21 cellular contexts compared by ENCODE assay signal in the genomic region with DNA sequence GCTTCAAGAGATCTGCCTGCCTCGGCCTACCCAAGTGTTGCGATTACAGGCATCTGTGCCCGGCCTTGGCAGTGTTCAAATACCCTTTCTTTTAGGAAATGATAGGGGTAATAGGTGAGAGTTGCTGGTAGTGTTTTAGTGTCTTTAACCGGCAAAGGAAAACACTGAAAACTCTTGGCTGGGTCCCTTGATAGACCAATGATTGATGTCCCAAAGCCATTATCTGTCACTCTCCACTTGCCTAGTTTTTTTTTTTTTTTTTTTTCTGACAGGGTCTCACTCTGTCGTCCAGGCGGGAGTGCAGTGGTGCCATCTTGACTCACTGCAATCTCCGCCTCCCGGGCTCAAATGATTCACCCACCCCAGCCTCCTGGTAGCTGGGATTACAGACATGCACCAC. TPM values are rescaled to one million over a fixed set of nuclear protein-coding genes. Genes with fewer than 3 reads are reported as not detected.
DNase-seq lines count a peak whose midpoint lies in the region; ATAC-seq, FAIRE-seq and TF ChIP-seq lines count a peak whose summit lies in the region.
"Had no signal": no experiment of that assay in that cellular context is flagged by ENCODE, and none has a peak within 500 bp of the region (broad histone marks: within the 10 kb centered on the region; RNA-seq: fewer than 3 reads in every experiment).

No MANE protein-coding gene starts in this region.

- no TSS peak for BruUV-seq in MCF 10A (replicated peaks; lab: Mats Ljungman, UMichigan)
- no TSS peak for BruUV-seq in K562 (replicated peaks; lab: Mats Ljungman, UMichigan)

- H3K9me3 ChIP-seq in breast epithelium (no peaks in the 10 kb centered on the region), K562 (replicated peaks; ENCODE audit: control insufficient read depth, insufficient read depth, low read depth, low read length) (no peaks in the 10 kb centered on the region)
- H3K9me3 ChIP-seq: A549; BLaER1 treated with 17β-estradiol and CSF1 and Interleukin-3, amounts not matched to agents 10 nM and 100 nM; Caco-2 had no signal

- H3K36me3 Mint-ChIP-seq in MCF 10A (ENCODE audit: insufficient read depth, unreplicated experiment): no peaks in the 10 kb centered on the region
- H3K36me3 Mint-ChIP-seq: CD8-positive, alpha-beta T cell had no signal

- no peak for FAIRE-seq in K562 (lab: Jason Lieb, UNC)
- FAIRE-seq: A549, D721Med, G401.6, GM12891, GM19239 had no signal

- CTCF ChIA-PET in MCF 10A (lab: Yijun Ruan, JAX) (interaction anchor here (0.7 to 1.0 kb wide), 2 partner anchors 27 to 148 kb away, joined by 3 read pairs; no protein-coding TSS in a partner anchor), K562 (lab: Yijun Ruan, JAX; ENCODE audit: low intra/inter-chr PET ratio) (no interaction called here)

- no peak overlapping the region for H2AFZ ChIP-seq in K562 (ENCODE audit: low read depth, low read length)

- no peak for TF ChIP-seq EP300 in K562 (IDR thresholded peaks at IDR 0.05; ENCODE audit: low read length)

- H3K4me1 ChIP-seq in breast epithelium (no peaks in the 10 kb centered on the region), K562 (replicated peaks in 1 of 2; ENCODE audit: control insufficient read depth in 2 of 2, insufficient read depth in 2 of 2, low read length in 2 of 2) (no peaks in the 10 kb centered on the region; a peak in 1 of 5 replicates)
- H3K4me1 ChIP-seq: A549; BLaER1 treated with 17β-estradiol and CSF1 and Interleukin-3, amounts not matched to agents 10 nM and 100 nM; Caco-2 had no signal

- no peak for TF ChIP-seq RAD21 in K562 (CRISPR knock-in tag; conservative IDR thresholded peaks at IDR 0.05 in 1 of 2, IDR thresholded peaks at IDR 0.05 in 1 of 2)

- TF ChIP-seq CTCF in MCF 10A (IDR thresholded peaks at IDR 0.05; ENCODE audit: unreplicated experiment): no peak
- no peak for TF ChIP-seq CTCF in breast epithelium (IDR thresholded peaks at IDR 0.05)
- TF ChIP-seq CTCF in K562 (IDR thresholded peaks at IDR 0.05 in 2 of 3, conservative IDR thresholded peaks at IDR 0.05 in 1 of 3; ENCODE audit: insufficient read depth in 2 of 3, low read depth in 1 of 3, low read length in 3 of 3): no peak

- H3K4me2 ChIP-seq in K562 (ENCODE audit: insufficient read depth, low read length): no peak overlapping the region
- H3K4me2 ChIP-seq: A549; BLaER1 treated with 17β-estradiol and CSF1 and Interleukin-3, amounts not matched to agents 10 nM and 100 nM had no signal

- H3K9me1 ChIP-seq in K562 (ENCODE audit: control insufficient read depth, insufficient read depth, low read length): no peaks in the 10 kb centered on the region

- H3K4me3 Mint-ChIP-seq in MCF 10A (ENCODE audit: unreplicated experiment): no peak overlapping the region
- H3K4me3 Mint-ChIP-seq: B cell; CD4-positive, alpha-beta T cell; CD8-positive, alpha-beta T cell had no signal

- no peaks in the 10 kb centered on the region for H4K20me1 ChIP-seq in K562 (replicated peaks; ENCODE audit: control insufficient read depth, insufficient read depth, low read length)
- H4K20me1 ChIP-seq: BLaER1 treated with 17β-estradiol and CSF1 and Interleukin-3, amounts not matched to agents 10 nM and 100 nM had no signal

- intact Hi-C loops in MCF 10A (cut with micrococcal nuclease) (no loop called here), breast epithelium (cut with DNase I; ENCODE audit: low total_unique reads) (no loop called here), K562 (cut with micrococcal nuclease) (loop anchor here (10.0 kb wide), 1 partner anchor 1366 kb away; no protein-coding TSS in a partner anchor)

- H3K79me2 ChIP-seq in K562 (ENCODE audit: control insufficient read depth, insufficient read depth, low read length): no peaks in the 10 kb centered on the region

- H3K4me3 ChIP-seq in breast epithelium (no peak overlapping the region), K562 (no peak overlapping the region)
- H3K4me3 ChIP-seq: A549; BLaER1 treated with 17β-estradiol and CSF1 and Interleukin-3, amounts not matched to agents 10 nM and 100 nM had no signal

- H3K36me3 ChIP-seq in breast epithelium: no peaks in the 10 kb centered on the region
- no peaks in the 10 kb centered on the region for H3K36me3 ChIP-seq in K562 (ENCODE audit: control insufficient read depth, insufficient read depth, low read length)
- H3K36me3 ChIP-seq: BLaER1 treated with 17β-estradiol and CSF1 and Interleukin-3, amounts not matched to agents 10 nM and 100 nM had no signal

- 43% methylated on average over 5 of the region's 8 CpGs for WGBS in K562 (ENCODE audit: insufficient coverage, low coverage, missing lambda C conversion rate)

- in situ Hi-C loops in K562 (cut with MboI): loop anchor here (25.0 kb wide), 1 partner anchor 1369 kb away; no protein-coding TSS in a partner anchor

- H3K9ac ChIP-seq in K562 (ENCODE audit: insufficient read depth in 1 of 2, low read depth in 2 of 2, low read length in 2 of 2): no peak overlapping the region
- H3K9ac ChIP-seq: BLaER1 treated with 17β-estradiol and CSF1 and Interleukin-3, amounts not matched to agents 10 nM and 100 nM had no signal

- no peaks in the 10 kb centered on the region for H3K27me3 ChIP-seq in breast epithelium
- no peaks in the 10 kb centered on the region for H3K27me3 ChIP-seq in K562 (ENCODE audit: control insufficient read depth in 2 of 2, insufficient read depth in 2 of 2, low read length in 2 of 2)
- H3K27me3 ChIP-seq: BLaER1 treated with 17β-estradiol and CSF1 and Interleukin-3, amounts not matched to agents 10 nM and 100 nM had no signal

- no peaks in the 10 kb centered on the region for H3K4me1 Mint-ChIP-seq in MCF 10A (ENCODE audit: insufficient read depth, unreplicated experiment)

- DNase-seq in MCF 10A (ENCODE audit: unreplicated experiment): no peak
- no peak for DNase-seq in breast epithelium (ENCODE audit: low spot score in 2 of 2)
- DNase-seq in K562 (ENCODE audit: extremely low read depth in 1 of 4, low spot score in 3 of 4): no peak
- DNase-seq in NCI-H345 treated with DMSO at 0.1 percent for 48 hours (lab: John Stamatoyannopoulos, UW; ENCODE audit: unreplicated experiment): no peak
- DNase-seq: AML-193; Caco-2; Calu3; CD4-positive, alpha-beta T cell; CD8-positive, alpha-beta T cell; DMS79 treated with DMSO at 0.1 percent for 48 hours; GF-D8 had no signal

- no peak for TF ChIP-seq POLR2A in breast epithelium (IDR thresholded peaks at IDR 0.05)
- TF ChIP-seq POLR2A in K562 (conservative IDR thresholded peaks at IDR 0.05): no peak

- no peaks in the 10 kb centered on the region for H3K27me3 Mint-ChIP-seq in MCF 10A (ENCODE audit: insufficient read depth, unreplicated experiment)
- H3K27me3 Mint-ChIP-seq: B cell; CD4-positive, alpha-beta T cell had no signal

- POLR2A ChIA-PET in MCF 10A (lab: Yijun Ruan, JAX) (no interaction called here), K562 (lab: Yijun Ruan, JAX) (interaction anchor here (0.9 to 1.2 kb wide), 2 partner anchors 10 to 1389 kb away, joined by 3 to 4 read pairs; no protein-coding TSS in a partner anchor)

- no peaks in the 10 kb centered on the region for H3K9me3 Mint-ChIP-seq in MCF 10A (ENCODE audit: unreplicated experiment)
- H3K9me3 Mint-ChIP-seq: CD4-positive, alpha-beta T cell; CD8-positive, alpha-beta T cell had no signal

- H3K27ac ChIP-seq in breast epithelium (no peak overlapping the region), K562 (ENCODE audit: extremely low read depth, low read depth, low read length) (no peak overlapping the region)
- H3K27ac ChIP-seq: 22Rv1; A549; BLaER1 treated with 17β-estradiol and CSF1 and Interleukin-3, amounts not matched to agents 10 nM and 100 nM; C4-2B had no signal

- H3K27ac Mint-ChIP-seq in MCF 10A (ENCODE audit: low read depth, unreplicated experiment): peak overlapping the region; percentile 37
- H3K27ac Mint-ChIP-seq: B cell; CD4-positive, alpha-beta T cell; CD8-positive, alpha-beta T cell had no signal

- ATAC-seq in GM21717 (IDR thresholded peaks at IDR 0.05; ENCODE audit: unreplicated experiment): peak; percentile 10
- ATAC-seq in K562: no peak
- ATAC-seq: A549; CD8-positive, alpha-beta T cell had no signal

TF ChIP-seq in K562, 482 proteins besides CTCF, POLR2A, EP300 and RAD21 (continues in another document):
- TF ChIP-seq, protein P1, sequence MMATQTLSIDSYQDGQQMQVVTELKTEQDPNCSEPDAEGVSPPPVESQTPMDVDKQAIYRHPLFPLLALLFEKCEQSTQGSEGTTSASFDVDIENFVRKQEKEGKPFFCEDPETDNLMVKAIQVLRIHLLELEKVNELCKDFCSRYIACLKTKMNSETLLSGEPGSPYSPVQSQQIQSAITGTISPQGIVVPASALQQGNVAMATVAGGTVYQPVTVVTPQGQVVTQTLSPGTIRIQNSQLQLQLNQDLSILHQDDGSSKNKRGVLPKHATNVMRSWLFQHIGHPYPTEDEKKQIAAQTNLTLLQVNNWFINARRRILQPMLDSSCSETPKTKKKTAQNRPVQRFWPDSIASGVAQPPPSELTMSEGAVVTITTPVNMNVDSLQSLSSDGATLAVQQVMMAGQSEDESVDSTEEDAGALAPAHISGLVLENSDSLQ (IDR thresholded peaks at IDR 0.05): peak; percentile 50; the same call in 1 of the 2 replicates
- no peak for TF ChIP-seq SRSF7 (optimal IDR thresholded peaks at IDR 0.05; ENCODE audit: low read depth, low read length)
- TF ChIP-seq MEIS2 (IDR thresholded peaks at IDR 0.05; ENCODE audit: partially characterized antibody): peak; percentile 75
- no peak for TF ChIP-seq MED1 (CRISPR knock-in tag; IDR thresholded peaks at IDR 0.05; ENCODE audit: borderline replicate concordance)
- TF ChIP-seq GTF2E2 (tag; IDR thresholded peaks at IDR 0.05): no peak
- TF ChIP-seq BCOR (IDR thresholded peaks at IDR 0.05): no peak
- TF ChIP-seq ARID1B (IDR thresholded peaks at IDR 0.05): no peak

RNA-seq across cellular contexts. Expression of a gene that starts 19.7 kb away (rescaled TPM):
- total RNA-seq in MCF 10A (2022) (4.7 and 5.5 TPM in 2 replicates), breast epithelium (10 to 100 TPM in 2 of 3 donors, 1 to 10 TPM in 1; 4.2 to 12.0 (median 10.8) TPM), K562 (2014; rRNA removed) (2.4 and 2.5 TPM in 2 replicates), K562 (2014; rRNA removed; fragmentation: Illumina TruSeq; extraction: Trizol) (4.6 and 5.2 TPM in 2 replicates), K562 (2015; rRNA removed; fragmentation: Illumina TruSeq; extraction: Trizol) (3.8 TPM in 2 replicates), K562 (2021) (2.2 and 3.0 TPM in 2 replicates)
- total RNA-seq in K562 (2011; cell fraction: chromatin; rRNA removed; ENCODE audit: low replicate concordance): 17.9 and 40.1 TPM in 2 replicates
- total RNA-seq in K562 (2011; cell fraction: nucleolus; rRNA removed): 7.8 and 12.0 TPM in 2 replicates
- total RNA-seq in K562 (2011; cell fraction: nucleoplasm; rRNA removed): 19.9 and 38.8 TPM in 2 replicates
- polyA plus RNA-seq in K562 (2011; rRNA removed) (2.4 and 2.5 TPM in 2 replicates), K562 (2014; fragmentation: Illumina TruSeq; extraction: Trizol) (1.6 and 1.8 TPM in 2 replicates), K562 (2014; fragmentation: Nextera tagmentation; extraction: Ambion mirVana) (1 to 10 TPM in 1 of 2 experiments, under 1 TPM in 1; 0.39 to 1.4 TPM), K562 (2014; rRNA removed) (1.6 and 1.8 TPM in 2 replicates)
- polyA plus RNA-seq in K562 (2011; cell fraction: cytosol; rRNA removed): 0.25 and 0.49 TPM in 2 replicates
- polyA plus RNA-seq in K562 (2011; cell fraction: nucleus; rRNA removed): 5.9 and 6.9 TPM in 2 replicates
- polyA plus RNA-seq in K562 (2012): 0.78 and 1.1 TPM in 2 replicates
- 14.6 and 18.2 TPM in 2 replicates for polyA minus RNA-seq in K562 (2011; rRNA and poly(A)+ RNA removed)
- polyA minus RNA-seq in K562 (2011; cell fraction: cytosol; rRNA and poly(A)+ RNA removed): 3.1 TPM in 2 replicates
- polyA minus RNA-seq in K562 (2011; cell fraction: nucleus; rRNA and poly(A)+ RNA removed): 7.3 and 16.2 TPM in 2 replicates
